Comparison of ENCODE assay signal across 8 cellular contexts in the genomic region with DNA sequence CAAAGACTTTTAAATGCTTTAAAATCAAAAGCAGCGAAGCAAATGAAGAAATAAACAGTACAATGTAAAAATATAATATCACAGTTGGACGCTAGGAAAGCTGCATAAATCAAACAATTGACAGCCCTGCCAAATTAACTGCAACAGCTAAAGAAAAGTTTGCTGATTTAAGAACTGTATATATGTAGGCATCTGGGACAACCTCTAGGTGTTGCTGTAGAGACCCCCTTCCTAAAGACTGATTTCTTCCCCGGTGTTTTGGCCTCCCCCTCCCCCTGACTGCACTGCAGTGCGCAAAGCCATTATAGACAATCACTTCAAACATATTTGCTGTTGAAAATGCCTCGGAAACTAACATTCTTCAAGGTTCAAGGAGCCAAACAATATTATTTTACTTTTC. TPM values are rescaled to one million over a fixed set of nuclear protein-coding genes. Genes with fewer than 3 reads are reported as not detected.
A peak's percentile ranks its signal among the peaks of the same experiment; 100 is the strongest.
DNase-seq lines count a peak whose midpoint lies in the region; ATAC-seq and TF ChIP-seq lines count a peak whose summit lies in the region.

No MANE protein-coding gene starts in this region.

- no peaks in the 10 kb centered on the region for H3K9me3 Mint-ChIP-seq in endothelial cell (ENCODE audit: unreplicated experiment)

- peak; percentile 21 for DNase-seq in activated CD4-positive, alpha-beta T cell treated with anti-CD3 and anti-CD28 coated beads for 48 hours
- DNase-seq in activated CD4-positive, alpha-beta T cell treated with anti-CD3 and anti-CD28 coated beads, Interleukin-2, amount 50 U/mL, for 4 hours, result no peak
- peak; percentile 68 for DNase-seq in SK-N-DZ (ENCODE audit: low spot score)
- peak; percentile 25 for DNase-seq in endothelial cell (ENCODE audit: low spot score)
- no peak for DNase-seq in GF-D8 (lab: John Stamatoyannopoulos, UW)
- no peak for DNase-seq in activated effector memory CD4-positive, alpha-beta T cell treated with Interleukin-2 at 50 U/mL for 16 hours

- H2AFZ ChIP-seq in neuron (ENCODE audit: low read depth, low read length), result peak overlapping the region; percentile 64

- peak overlapping the region; percentile 83 for H3K4me3 ChIP-seq in neuron (ENCODE audit: low read length)

- peaks cover 14% of the 10 kb centered on the region for H3K4me1 ChIP-seq in neuron (ENCODE audit: insufficient read depth, low read length)

- H3K36me3 Mint-ChIP-seq in endothelial cell (ENCODE audit: low read depth, unreplicated experiment), result no peaks in the 10 kb centered on the region

- H3K27me3 Mint-ChIP-seq in endothelial cell (ENCODE audit: unreplicated experiment), result peaks cover 4% of the 10 kb centered on the region

- no peak for TF ChIP-seq CTCF in endothelial cell (IDR thresholded peaks at IDR 0.05; ENCODE audit: unreplicated experiment)

- H3K4me3 Mint-ChIP-seq in endothelial cell (ENCODE audit: unreplicated experiment), result peak overlapping the region; percentile 93

- peak; percentile 33 for ATAC-seq in HG03378 (IDR thresholded peaks at IDR 0.05; ENCODE audit: unreplicated experiment)

- H3K4me1 Mint-ChIP-seq in endothelial cell (ENCODE audit: unreplicated experiment), result peaks cover 10% of the 10 kb centered on the region

- H3K9me3 ChIP-seq in neuron (ENCODE audit: low read length), result no peaks in the 10 kb centered on the region

- no peaks in the 10 kb centered on the region for H3K36me3 ChIP-seq in neuron (ENCODE audit: insufficient read depth, low read length)

- H3K27ac Mint-ChIP-seq in endothelial cell (ENCODE audit: unreplicated experiment), result no peak overlapping the region

- peaks cover 2% of the 10 kb centered on the region for H3K27me3 ChIP-seq in neuron (ENCODE audit: insufficient read depth, low read length)

RNA-seq across cellular contexts. Expression of a gene that starts 1.1 kb away (rescaled TPM):
- polyA plus RNA-seq in SK-N-DZ (2014; cell fraction: cytosol; rRNA removed), result 13.0 and 13.1 TPM in 2 replicates
- polyA plus RNA-seq in SK-N-DZ (2014; cell fraction: nucleus; rRNA removed), result 4.1 and 5.9 TPM in 2 replicates
- 3.3 TPM for total RNA-seq in endothelial cell (ENCODE audit: unreplicated experiment)

RNA-seq across cellular contexts. Expression of a gene that starts 58.2 kb away (rescaled TPM):
- 82.8 and 104 TPM in 2 replicates for polyA plus RNA-seq in SK-N-DZ (2014; cell fraction: cytosol; rRNA removed)
- 83.3 and 84.8 TPM in 2 replicates for polyA plus RNA-seq in SK-N-DZ (2014; cell fraction: nucleus; rRNA removed)
- total RNA-seq in endothelial cell (ENCODE audit: unreplicated experiment), result 6.6 TPM

Comparison
In these comparisons a context has a peak if more than half of its experiments do, and no peak if none do; other contexts are left out.
1. DNase-seq: peak in activated CD4-positive, alpha-beta T cell treated with anti-CD3 and anti-CD28 coated beads for 48 hours (single experiment), SK-N-DZ (single experiment) and endothelial cell (single experiment); none in activated CD4-positive, alpha-beta T cell treated with anti-CD3 and anti-CD28 coated beads, Interleukin-2, amount 50 U/mL, for 4 hours (0 of 2), GF-D8 (single experiment) and activated effector memory CD4-positive, alpha-beta T cell treated with Interleukin-2 at 50 U/mL for 16 hours (single experiment).